ENCODE assay signal across 8 cellular contexts in genomic region chr2:130963849-130964793, GRCh38.
DNase-seq lines count a peak whose midpoint lies in the region; ATAC-seq, FAIRE-seq and TF ChIP-seq lines count a peak whose summit lies in the region.

No MANE protein-coding gene starts in this region.

- no peaks in the 10 kb centered on the region for H3K9me3 ChIP-seq in MM.1S (replicated peaks; ENCODE audit: insufficient read depth, low read length)

- peaks cover 5% of the 10 kb centered on the region for H3K4me1 Mint-ChIP-seq in activated naive CD8-positive, alpha-beta T cell treated with anti-CD3 and anti-CD28 coated beads for 36 hours

- TF ChIP-seq CTCF in kidney epithelial cell (IDR thresholded peaks at IDR 0.05; ENCODE audit: insufficient read depth, low read length, poor library complexity, severe bottlenecking) (peak; percentile 67), MM.1S (IDR thresholded peaks at IDR 0.05; ENCODE audit: low read length) (no peak)

- no peaks in the 10 kb centered on the region for H3K79me2 ChIP-seq in MM.1S (ENCODE audit: low read length)

- no peaks in the 10 kb centered on the region for H4K20me1 ChIP-seq in MM.1S (ENCODE audit: insufficient read depth, low read length)

- DNase-seq in AG08396 (ENCODE audit: low spot score): peak; percentile 41
- peak; percentile 49 for DNase-seq in GM19239 (ENCODE audit: insufficient read length, low spot score)
- DNase-seq in activated naive CD8-positive, alpha-beta T cell treated with anti-CD3 and anti-CD28 coated beads for 36 hours: peak; percentile 17
- no peak for DNase-seq in kidney epithelial cell (ENCODE audit: low read depth)
- DNase-seq in cerebellar nuclear complex (lab: John Stamatoyannopoulos, UW): no peak
- no peak for DNase-seq in NCI-H1048 (lab: John Stamatoyannopoulos, UW)
- DNase-seq in MM.1S: no peak

- H3K9me3 Mint-ChIP-seq in activated naive CD8-positive, alpha-beta T cell treated with anti-CD3 and anti-CD28 coated beads for 36 hours: no peaks in the 10 kb centered on the region

- no peaks in the 10 kb centered on the region for H3K36me3 ChIP-seq in kidney epithelial cell (ENCODE audit: control insufficient read depth, insufficient read depth, low read length)
- no peaks in the 10 kb centered on the region for H3K36me3 ChIP-seq in MM.1S (replicated peaks; ENCODE audit: insufficient read depth, low read length)

- H3K27ac Mint-ChIP-seq in activated naive CD8-positive, alpha-beta T cell treated with anti-CD3 and anti-CD28 coated beads for 36 hours: no peak overlapping the region

- H2AFZ ChIP-seq in MM.1S (ENCODE audit: low read length): no peak overlapping the region

- no peak overlapping the region for H3K27ac ChIP-seq in MM.1S (ENCODE audit: low read length)

- H3K27me3 Mint-ChIP-seq in activated naive CD8-positive, alpha-beta T cell treated with anti-CD3 and anti-CD28 coated beads for 36 hours: peaks cover 51% of the 10 kb centered on the region

- H3K27me3 ChIP-seq in kidney epithelial cell (ENCODE audit: control insufficient read depth, insufficient read depth, low read length) (peaks cover 54% of the 10 kb centered on the region), MM.1S (replicated peaks; ENCODE audit: insufficient read depth, low read length) (no peaks in the 10 kb centered on the region)

- H3K36me3 Mint-ChIP-seq in activated naive CD8-positive, alpha-beta T cell treated with anti-CD3 and anti-CD28 coated beads for 36 hours: peaks cover 2% of the 10 kb centered on the region

- no peak for ATAC-seq in GM19035 (IDR thresholded peaks at IDR 0.05; ENCODE audit: unreplicated experiment)

- H3F3A ChIP-seq in MM.1S (ENCODE audit: insufficient read depth, low read length): no peaks in the 10 kb centered on the region

- H3K9me2 ChIP-seq in MM.1S (replicated peaks; ENCODE audit: insufficient read depth, low read length): no peaks in the 10 kb centered on the region

- no peak overlapping the region for H3K4me3 ChIP-seq in kidney epithelial cell (ENCODE audit: low read depth, low read length)
- no peak overlapping the region for H3K4me3 ChIP-seq in MM.1S (ENCODE audit: low read length)

- FAIRE-seq in GM19239 (lab: Jason Lieb, UNC): no peak

- no peak overlapping the region for H3K9ac ChIP-seq in MM.1S (ENCODE audit: low read length)

- H3K4me2 ChIP-seq in MM.1S (ENCODE audit: low read depth, low read length): no peak overlapping the region

- no peaks in the 10 kb centered on the region for H3K4me1 ChIP-seq in MM.1S (ENCODE audit: low read length)

- H3K4me3 Mint-ChIP-seq in activated naive CD8-positive, alpha-beta T cell treated with anti-CD3 and anti-CD28 coated beads for 36 hours: peak overlapping the region; percentile 71

Comparison
In these comparisons a context has a peak if more than half of its experiments do, and no peak if none do; other contexts are left out.
1. DNase-seq: peak in AG08396 (single experiment), GM19239 (single experiment) and activated naive CD8-positive, alpha-beta T cell treated with anti-CD3 and anti-CD28 coated beads for 36 hours (single experiment); none in kidney epithelial cell (single experiment), cerebellar nuclear complex (0 of 2), NCI-H1048 (single experiment) and MM.1S (single experiment).